26 cellular contexts compared by ENCODE assay signal in genomic region chr1:181516706-181517105, GRCh38. TPM values are rescaled to one million over a fixed set of nuclear protein-coding genes. Genes with fewer than 3 reads are reported as not detected.
"Had no signal": no experiment of that assay in that cellular context is flagged by ENCODE, and none has a peak within 500 bp of the region (broad histone marks: within the 10 kb centered on the region; RNA-seq: fewer than 3 reads in every experiment).

No MANE protein-coding gene starts in this region.

- H3K27ac Mint-ChIP-seq: natural killer cell treated with Interleukin-12 subunit alpha and Interleukin-12 subunit beta and Interleukin-15 and Interleukin-18, amount 100 ng/mL, for 72 hours; stimulated activated effector memory CD8-positive, alpha-beta T cell treated with anti-CD3 and anti-CD28 coated beads, Interleukin-12 subunit alpha, Interleukin-12 subunit beta, amount 100 ng/mL, for 72 hours; stimulated activated naive CD8-positive, alpha-beta T cell treated with anti-CD3 and anti-CD28 coated beads, Interleukin-15, amount 100 ng/mL, for 72 hours; type B pancreatic cell had no signal

- H3K4me3 Mint-ChIP-seq: naive B cell; naive thymus-derived CD8-positive, alpha-beta T cell; natural killer cell treated with Interleukin-12 subunit alpha and Interleukin-12 subunit beta and Interleukin-15 and Interleukin-18, amount 100 ng/mL, for 72 hours; stimulated activated effector memory CD8-positive, alpha-beta T cell treated with anti-CD3 and anti-CD28 coated beads, Interleukin-12 subunit alpha, Interleukin-12 subunit beta, amount 100 ng/mL, for 72 hours; stimulated activated naive CD8-positive, alpha-beta T cell treated with anti-CD3 and anti-CD28 coated beads, Interleukin-15, amount 100 ng/mL, for 72 hours; type B pancreatic cell had no signal

- H3K9me3 ChIP-seq: pancreas, prostate gland, right lobe of liver, sigmoid colon, suprapubic skin, testis, tibial artery, transverse colon, upper lobe of right lung, uterus had no signal

- H3K4me1 Mint-ChIP-seq: naive B cell; naive thymus-derived CD8-positive, alpha-beta T cell had no signal

- DNase-seq: naive B cell; naive thymus-derived CD8-positive, alpha-beta T cell; occipital lobe; pancreas; right cardiac atrium; right lobe of liver; sigmoid colon; small intestine; stimulated activated CD4-positive, alpha-beta T cell treated with anti-CD3 and anti-CD28 coated beads, Interleukin-15, amount 100 ng/mL, for 24 hours; stimulated activated CD4-positive, alpha-beta T cell treated with anti-CD3 and anti-CD28 coated beads, Interleukin-2, amount 100 ng/mL, for 24 hours; stimulated activated CD4-positive, alpha-beta T cell treated with anti-CD3 and anti-CD28 coated beads, Interleukin-2, amount 100 ng/mL, for 48 hours; stimulated activated CD4-positive, alpha-beta T cell treated with anti-CD3 and anti-CD28 coated beads, Interleukin-4, amount 100 ng/mL, for 24 hours; stimulated activated naive CD4-positive, alpha-beta T cell; stimulated activated naive CD8-positive, alpha-beta T cell treated with anti-CD3 and anti-CD28 coated beads, Interleukin-15, amount 100 ng/mL, for 72 hours; stimulated activated naive CD8-positive, alpha-beta T cell treated with anti-CD3 and anti-CD28 coated beads, Interleukin-15, Interleukin-2, amounts not matched to agents 100 U/mL and 50 U/mL, for 24 hours; testis; tibial artery; transverse colon; upper lobe of right lung; uterus had no signal

- H3K36me3 Mint-ChIP-seq: naive B cell; naive thymus-derived CD8-positive, alpha-beta T cell; natural killer cell treated with Interleukin-12 subunit alpha and Interleukin-12 subunit beta and Interleukin-15 and Interleukin-18, amount 100 ng/mL, for 72 hours; stimulated activated effector memory CD8-positive, alpha-beta T cell treated with anti-CD3 and anti-CD28 coated beads, Interleukin-12 subunit alpha, Interleukin-12 subunit beta, amount 100 ng/mL, for 72 hours; type B pancreatic cell had no signal

- ATAC-seq: naive thymus-derived CD8-positive, alpha-beta T cell; natural killer cell treated with Interleukin-12 subunit alpha and Interleukin-12 subunit beta and Interleukin-15 and Interleukin-18, amount 100 ng/mL, for 72 hours; pancreas; right cardiac atrium; stimulated activated effector memory CD8-positive, alpha-beta T cell treated with anti-CD3 and anti-CD28 coated beads, Interleukin-12 subunit alpha, Interleukin-12 subunit beta, amount 100 ng/mL, for 72 hours; stimulated activated naive CD8-positive, alpha-beta T cell treated with anti-CD3 and anti-CD28 coated beads, Interleukin-15, amount 100 ng/mL, for 72 hours; stimulated activated naive CD8-positive, alpha-beta T cell treated with anti-CD3 and anti-CD28 coated beads, Interleukin-15, Interleukin-2, amounts not matched to agents 100 U/mL and 50 U/mL, for 24 hours; upper lobe of right lung had no signal

- H3K27ac ChIP-seq: pancreas, prostate gland, right lobe of liver, sigmoid colon, suprapubic skin, testis, tibial artery, transverse colon, upper lobe of right lung, uterus had no signal

- H3K4me3 ChIP-seq: pancreas, prostate gland, right lobe of liver, sigmoid colon, suprapubic skin, testis, tibial artery, transverse colon, upper lobe of right lung, uterus had no signal

- H3K27me3 ChIP-seq: pancreas, right lobe of liver, sigmoid colon, testis, tibial artery, transverse colon, upper lobe of right lung, uterus had no signal

- H3K36me3 ChIP-seq: pancreas, prostate gland, right lobe of liver, sigmoid colon, suprapubic skin, tibial artery, transverse colon, upper lobe of right lung, uterus had no signal

- H3K4me1 ChIP-seq: pancreas, prostate gland, right lobe of liver, sigmoid colon, suprapubic skin, testis, tibial artery, transverse colon, upper lobe of right lung, uterus had no signal

- H3K9me3 Mint-ChIP-seq: naive B cell; naive thymus-derived CD8-positive, alpha-beta T cell; natural killer cell treated with Interleukin-12 subunit alpha and Interleukin-12 subunit beta and Interleukin-15 and Interleukin-18, amount 100 ng/mL, for 72 hours; stimulated activated effector memory CD8-positive, alpha-beta T cell treated with anti-CD3 and anti-CD28 coated beads, Interleukin-12 subunit alpha, Interleukin-12 subunit beta, amount 100 ng/mL, for 72 hours; stimulated activated naive CD8-positive, alpha-beta T cell treated with anti-CD3 and anti-CD28 coated beads, Interleukin-15, amount 100 ng/mL, for 72 hours; type B pancreatic cell had no signal

RNA-seq across cellular contexts. Expression of gene CACNA1E, which starts 33.4 kb away (rescaled TPM):
- total RNA-seq: naive thymus-derived CD8-positive, alpha-beta T cell; pulmonary artery endothelial cell; suprapubic skin had no signal
- polyA plus RNA-seq: naive thymus-derived CD8-positive, alpha-beta T cell had no signal
